ENCODE assay signal across 35 cellular contexts in the genomic region with DNA sequence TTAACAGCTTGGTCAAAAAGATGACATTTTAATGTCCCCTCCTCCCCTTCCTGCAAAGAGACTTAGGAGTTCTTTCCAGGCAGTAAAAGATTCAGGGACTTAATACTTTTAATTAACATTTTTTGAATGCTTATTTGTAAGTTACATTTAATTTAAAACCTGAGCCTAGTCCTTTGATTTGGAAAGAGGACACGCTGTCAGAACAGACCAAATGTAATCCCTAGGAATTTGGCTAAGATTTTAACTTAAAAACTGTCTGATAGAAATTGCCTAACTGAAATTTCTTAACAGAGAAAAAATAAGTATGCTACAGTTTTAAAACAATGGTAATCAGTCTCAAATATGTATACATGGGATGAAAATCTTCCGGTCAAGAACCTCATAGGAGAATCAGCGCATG.
DNase-seq lines count a peak whose midpoint lies in the region; ATAC-seq and TF ChIP-seq lines count a peak whose summit lies in the region.
"Had no signal": no experiment of that assay in that cellular context is flagged by ENCODE, and none has a peak within 500 bp of the region (broad histone marks: within the 10 kb centered on the region; RNA-seq: fewer than 3 reads in every experiment).

No MANE protein-coding gene starts in this region.

- no peak for TF ChIP-seq RAD21 in SK-N-SH (IDR thresholded peaks at IDR 0.05; ENCODE audit: low read length)

- H3K9me2 ChIP-seq in SK-N-SH = no peaks in the 10 kb centered on the region
- no peaks in the 10 kb centered on the region for H3K9me2 ChIP-seq in hepatocyte (replicated peaks; ENCODE audit: insufficient read depth)

- intact Hi-C loops in head of caudate nucleus (cut with DNase I) (no loop called here), lower lobe of right lung (cut with DNase I) (no loop called here)

- H3K4me1 Mint-ChIP-seq in progenitor cell of endocrine pancreas (ENCODE audit: low read depth) = peaks cover 61% of the 10 kb centered on the region
- H3K4me1 Mint-ChIP-seq: activated naive CD4-positive, alpha-beta T cell treated with anti-CD3 and anti-CD28 coated beads, Interleukin-2, amount 10 ng/mL, durations not matched to agents 7 days and 5 days; CD8-positive, alpha-beta memory T cell had no signal

- H3K27ac ChIP-seq in SK-N-SH (ENCODE audit: low read depth in 2 of 2, low read length in 1 of 2) (peak overlapping the region; percentile 76 to 92; a peak in 2 of 4 replicates), hepatocyte (peak overlapping the region; percentile 36), lower lobe of right lung (no peak overlapping the region)
- H3K27ac ChIP-seq: parathyroid adenoma, Peyer's patch, stomach had no signal

- H2AFZ ChIP-seq in SK-N-SH (ENCODE audit: low read depth) = no peak overlapping the region
- H2AFZ ChIP-seq in hepatocyte = no peak overlapping the region
- H2AFZ ChIP-seq: parathyroid adenoma had no signal

- TF ChIP-seq EP300 in SK-N-SH (IDR thresholded peaks at IDR 0.05; ENCODE audit: borderline replicate concordance in 1 of 2, low read depth in 1 of 2, low read length in 1 of 2) = no peak

- no peaks in the 10 kb centered on the region for H3K9me3 Mint-ChIP-seq in progenitor cell of endocrine pancreas (ENCODE audit: low read depth)
- H3K9me3 Mint-ChIP-seq: activated CD8-positive, alpha-beta T cell treated with anti-CD3 and anti-CD28 coated beads for 36 hours; activated naive CD4-positive, alpha-beta T cell treated with anti-CD3 and anti-CD28 coated beads, Interleukin-2, amount 10 ng/mL, durations not matched to agents 7 days and 5 days; activated T-helper 1 cell treated with anti-CD3 and anti-CD28 coated beads, Interleukin-12 subunit alpha, Interleukin-12 subunit beta, Interleukin-2, Interleukin-4 antibody, amounts not matched to agents 30 ng/mL and 10 ng/mL and 1 ng/mL, durations not matched to agents 14 hours and 24 hours and 36 hours; CD8-positive, alpha-beta memory T cell; natural killer cell treated with Interleukin-12 subunit alpha and Interleukin-12 subunit beta and Interleukin-15 and Interleukin-18, amount 100 ng/mL, for 72 hours had no signal

- peak overlapping the region; percentile 28 for H3K27ac Mint-ChIP-seq in progenitor cell of endocrine pancreas
- H3K27ac Mint-ChIP-seq: activated CD8-positive, alpha-beta T cell treated with anti-CD3 and anti-CD28 coated beads for 36 hours; activated naive CD4-positive, alpha-beta T cell treated with anti-CD3 and anti-CD28 coated beads, Interleukin-2, amount 10 ng/mL, durations not matched to agents 7 days and 5 days; activated T-helper 1 cell treated with anti-CD3 and anti-CD28 coated beads, Interleukin-12 subunit alpha, Interleukin-12 subunit beta, Interleukin-2, Interleukin-4 antibody, amounts not matched to agents 30 ng/mL and 10 ng/mL and 1 ng/mL, durations not matched to agents 14 hours and 24 hours and 36 hours; natural killer cell treated with Interleukin-12 subunit alpha and Interleukin-12 subunit beta and Interleukin-15 and Interleukin-18, amount 100 ng/mL, for 72 hours had no signal

- H3K9ac ChIP-seq in SK-N-SH = no peak overlapping the region
- H3K9ac ChIP-seq: parathyroid adenoma had no signal

- no peak overlapping the region for H3K4me3 Mint-ChIP-seq in progenitor cell of endocrine pancreas (ENCODE audit: low read depth)
- H3K4me3 Mint-ChIP-seq: activated CD8-positive, alpha-beta T cell treated with anti-CD3 and anti-CD28 coated beads for 36 hours; activated naive CD4-positive, alpha-beta T cell treated with anti-CD3 and anti-CD28 coated beads, Interleukin-2, amount 10 ng/mL, durations not matched to agents 7 days and 5 days; activated T-helper 1 cell treated with anti-CD3 and anti-CD28 coated beads, Interleukin-12 subunit alpha, Interleukin-12 subunit beta, Interleukin-2, Interleukin-4 antibody, amounts not matched to agents 30 ng/mL and 10 ng/mL and 1 ng/mL, durations not matched to agents 14 hours and 24 hours and 36 hours; CD8-positive, alpha-beta memory T cell; natural killer cell treated with Interleukin-12 subunit alpha and Interleukin-12 subunit beta and Interleukin-15 and Interleukin-18, amount 100 ng/mL, for 72 hours had no signal

- H3K4me1 ChIP-seq in SK-N-SH (ENCODE audit: control insufficient read depth in 1 of 2, insufficient read depth in 2 of 2, low read depth in 1 of 2, low read length in 1 of 2) = peaks cover 9 to 52% of the 10 kb centered on the region in 2 experiments
- H3K4me1 ChIP-seq in hepatocyte (ENCODE audit: insufficient read depth) = peaks cover 50% of the 10 kb centered on the region
- peaks cover 29% of the 10 kb centered on the region for H3K4me1 ChIP-seq in lower lobe of right lung
- H3K4me1 ChIP-seq: parathyroid adenoma, Peyer's patch had no signal

- H3K27me3 ChIP-seq in SK-N-SH (ENCODE audit: insufficient read depth) (no peaks in the 10 kb centered on the region), hepatocyte (no peaks in the 10 kb centered on the region), lower lobe of right lung (ENCODE audit: low read depth) (no peaks in the 10 kb centered on the region)
- H3K27me3 ChIP-seq: brain microvascular endothelial cell, Peyer's patch, right atrium auricular region, stomach, thyroid gland had no signal

- H3K27me3 Mint-ChIP-seq in progenitor cell of endocrine pancreas = no peaks in the 10 kb centered on the region

- ATAC-seq in HG02973 (IDR thresholded peaks at IDR 0.05; ENCODE audit: unreplicated experiment) (no peak), GM18870 (IDR thresholded peaks at IDR 0.05; ENCODE audit: unreplicated experiment) (no peak), lower lobe of right lung (no peak)
- ATAC-seq: activated CD8-positive, alpha-beta T cell treated with anti-CD3 and anti-CD28 coated beads for 36 hours; mucosa of descending colon; natural killer cell treated with Interleukin-12 subunit alpha and Interleukin-12 subunit beta and Interleukin-15 and Interleukin-18, amount 100 ng/mL, for 72 hours had no signal

- H3K36me3 ChIP-seq in SK-N-SH (replicated peaks in 1 of 2; ENCODE audit: control insufficient read depth in 1 of 2, insufficient read depth in 2 of 2, low read length in 1 of 2) (peaks cover 0 to 52% of the 10 kb centered on the region in 2 experiments), hepatocyte (replicated peaks; ENCODE audit: insufficient read depth, low read depth) (no peaks in the 10 kb centered on the region), lower lobe of right lung (peaks cover 15% of the 10 kb centered on the region)
- H3K36me3 ChIP-seq: Peyer's patch, right atrium auricular region, stomach, thyroid gland had no signal

- POLR2A ChIA-PET in SK-N-SH (lab: Yijun Ruan, JAX) = no interaction called here

- CTCF ChIA-PET in SK-N-SH (lab: Yijun Ruan, JAX) = interaction anchor here (1.7 to 1.8 kb wide), 2 partner anchors 23 to 43 kb away, joined by 3 to 5 read pairs; no protein-coding TSS in a partner anchor

- no peak for TF ChIP-seq CTCF in AG10803 (conservative IDR thresholded peaks at IDR 0.05; ENCODE audit: low read length)
- TF ChIP-seq CTCF in SK-N-SH (IDR thresholded peaks at IDR 0.05) = no peak
- TF ChIP-seq CTCF in hepatocyte (IDR thresholded peaks at IDR 0.05; ENCODE audit: poor library complexity) = no peak
- no peak for TF ChIP-seq CTCF in progenitor cell of endocrine pancreas (IDR thresholded peaks at IDR 0.05; ENCODE audit: unreplicated experiment)
- no peak for TF ChIP-seq CTCF in lower lobe of right lung (IDR thresholded peaks at IDR 0.05)

- H3K9me3 ChIP-seq in SK-N-SH = no peaks in the 10 kb centered on the region
- no peaks in the 10 kb centered on the region for H3K9me3 ChIP-seq in hepatocyte (ENCODE audit: low read depth)
- H3K9me3 ChIP-seq in lower lobe of right lung = no peaks in the 10 kb centered on the region
- H3K9me3 ChIP-seq: mucosa of descending colon, Peyer's patch, right atrium auricular region, stomach, thyroid gland had no signal

- DNase-seq in AG10803 (ENCODE audit: low read depth) = peak; percentile 58
- no peak for DNase-seq in SK-N-SH
- DNase-seq in hepatocyte (ENCODE audit: low spot score) = no peak
- no peak for DNase-seq in progenitor cell of endocrine pancreas (ENCODE audit: low spot score, unreplicated experiment)
- DNase-seq in head of caudate nucleus = no peak
- no peak for DNase-seq in lower lobe of right lung
- DNase-seq: activated CD8-positive, alpha-beta memory T cell treated with anti-CD3 and anti-CD28 coated beads, Interleukin-2, amount 50 U/mL, for 48 hours; activated CD8-positive, alpha-beta T cell treated with anti-CD3 and anti-CD28 coated beads for 36 hours; activated naive CD4-positive, alpha-beta T cell treated with anti-CD3 and anti-CD28 coated beads, Interleukin-2, amount 10 ng/mL, durations not matched to agents 7 days and 5 days; brain microvascular endothelial cell; CD8-positive, alpha-beta memory T cell; DMS 273 treated with DMSO at 0.1 percent for 48 hours; EL; HCEC 1CT; mucosa of descending colon; MV-4-11; NCI-H1436 treated with DMSO at 0.1 percent for 48 hours; NCI-H2081 treated with DMSO at 0.1 percent for 48 hours; NCI-H2227 treated with DMSO at 0.1 percent for 48 hours; NCI-H526 treated with DMSO at 0.1 percent for 48 hours; NK-92 treated with Interleukin-12 subunit alpha and Interleukin-12 subunit beta, amount 100 ng/mL, for 24 hours; Peyer's patch; SHP77 treated with DMSO at 0.1 percent for 48 hours; stimulated activated CD4-positive, alpha-beta T cell treated with anti-CD3 and anti-CD28 coated beads, Interleukin-12 subunit alpha, Interleukin-12 subunit beta, amount 100 ng/mL, for 4 hours; stimulated activated CD4-positive, alpha-beta T cell treated with anti-CD3 and anti-CD28 coated beads, Interleukin-2, amount 100 ng/mL, for 48 hours; stomach; SW 1271; T-helper 9 cell had no signal

- H3K79me2 ChIP-seq in SK-N-SH (ENCODE audit: insufficient read depth) (peaks cover 55% of the 10 kb centered on the region), hepatocyte (peaks cover 5% of the 10 kb centered on the region)
- H3K79me2 ChIP-seq: parathyroid adenoma had no signal

- no peak overlapping the region for H3K4me3 ChIP-seq in AG10803 (ENCODE audit: low read length)
- H3K4me3 ChIP-seq in SK-N-SH (ENCODE audit: low read depth in 2 of 2, low read length in 1 of 2) = no peak overlapping the region
- no peak overlapping the region for H3K4me3 ChIP-seq in hepatocyte
- H3K4me3 ChIP-seq in lower lobe of right lung = no peak overlapping the region
- H3K4me3 ChIP-seq: mucosa of descending colon, Peyer's patch, right atrium auricular region, stomach, thyroid gland had no signal

- H3K4me2 ChIP-seq in SK-N-SH (no peak overlapping the region), hepatocyte (no peak overlapping the region)

- WGBS in SK-N-SH (ENCODE audit: low lambda C conversion rate) = 96% methylated on average over 3 of the region's 3 CpGs
- WGBS in hepatocyte (ENCODE audit: low lambda C conversion rate, missing lambda C conversion rate) = 87% methylated on average over 3 of the region's 3 CpGs

- peaks cover 36% of the 10 kb centered on the region for H3F3A ChIP-seq in SK-N-SH (replicated peaks; ENCODE audit: insufficient read depth)

- H4K20me1 ChIP-seq in SK-N-SH (ENCODE audit: insufficient read depth) = no peaks in the 10 kb centered on the region
- no peaks in the 10 kb centered on the region for H4K20me1 ChIP-seq in hepatocyte (ENCODE audit: insufficient read depth, poor library complexity, severe bottlenecking)

- peaks cover 9% of the 10 kb centered on the region for H3K36me3 Mint-ChIP-seq in progenitor cell of endocrine pancreas (ENCODE audit: insufficient read depth)
- H3K36me3 Mint-ChIP-seq: activated naive CD4-positive, alpha-beta T cell treated with anti-CD3 and anti-CD28 coated beads, Interleukin-2, amount 10 ng/mL, durations not matched to agents 7 days and 5 days; natural killer cell treated with Interleukin-12 subunit alpha and Interleukin-12 subunit beta and Interleukin-15 and Interleukin-18, amount 100 ng/mL, for 72 hours had no signal
